In the genomic region with DNA sequence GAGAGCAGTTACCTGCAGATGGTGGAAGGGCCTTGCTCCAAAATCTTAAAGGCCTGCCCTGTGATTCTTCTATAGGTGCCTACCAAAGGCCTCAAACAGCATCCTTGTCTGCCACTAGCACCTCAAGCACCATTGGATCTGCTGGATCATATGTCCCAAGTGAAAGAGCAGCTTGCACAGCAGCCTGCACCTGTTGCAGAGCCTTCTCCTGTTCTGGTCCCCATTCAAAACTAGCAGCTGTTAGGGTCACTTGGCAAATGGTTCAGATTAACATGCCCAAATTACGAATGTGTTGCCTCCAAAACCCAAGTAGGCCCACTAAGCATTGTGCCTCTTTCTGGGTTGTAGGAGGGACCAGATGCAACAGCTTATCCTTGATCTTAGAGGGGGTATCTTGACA, we compare ENCODE assay signal across 29 cellular contexts.
"Had no signal": no experiment of that assay in that cellular context is flagged by ENCODE, and none has a peak within 500 bp of the region (broad histone marks: within the 10 kb centered on the region; RNA-seq: fewer than 3 reads in every experiment).

No MANE protein-coding gene starts in this region.

- H3K4me1 Mint-ChIP-seq: stimulated activated effector memory CD8-positive, alpha-beta T cell treated with anti-CD3 and anti-CD28 coated beads, Interleukin-12 subunit alpha, Interleukin-12 subunit beta, amount 100 ng/mL, for 72 hours; stimulated activated naive CD8-positive, alpha-beta T cell treated with anti-CD3 and anti-CD28 coated beads, Interleukin-15, amount 100 ng/mL, for 72 hours had no signal

- H3K4me1 ChIP-seq: stomach, suprapubic skin, testis, thyroid gland, tibial artery, tibial nerve, transverse colon, upper lobe of left lung, upper lobe of right lung, uterus, vagina had no signal

- ATAC-seq: stimulated activated effector memory CD8-positive, alpha-beta T cell treated with anti-CD3 and anti-CD28 coated beads, Interleukin-12 subunit alpha, Interleukin-12 subunit beta, amount 100 ng/mL, for 72 hours; stimulated activated memory B cell treated with anti-CD40 and anti-IgM and Interleukin-4, amounts not matched to agents 10 μg/mL and 1 μg/mL and 100 μg/mL, for 72 hours; stimulated activated naive B cell treated with anti-CD40 and anti-IgM and Interleukin-4, amounts not matched to agents 10 μg/mL and 1 μg/mL and 100 μg/mL, for 72 hours; stimulated activated naive CD8-positive, alpha-beta T cell treated with anti-CD3 and anti-CD28 coated beads, Interleukin-15, amount 100 ng/mL, for 72 hours; stimulated activated naive CD8-positive, alpha-beta T cell treated with anti-CD3 and anti-CD28 coated beads, Interleukin-15, Interleukin-2, amounts not matched to agents 100 U/mL and 50 U/mL, for 24 hours; upper lobe of right lung had no signal

- H3K27ac Mint-ChIP-seq: stimulated activated effector memory CD8-positive, alpha-beta T cell treated with anti-CD3 and anti-CD28 coated beads, Interleukin-12 subunit alpha, Interleukin-12 subunit beta, amount 100 ng/mL, for 72 hours; stimulated activated memory B cell treated with anti-CD40 and anti-IgM and Interleukin-4, amounts not matched to agents 10 μg/mL and 1 μg/mL and 100 μg/mL, for 72 hours; stimulated activated naive B cell treated with anti-CD40 and anti-IgM and Interleukin-4, amounts not matched to agents 10 μg/mL and 1 μg/mL and 100 μg/mL, for 72 hours; stimulated activated naive CD8-positive, alpha-beta T cell treated with anti-CD3 and anti-CD28 coated beads, Interleukin-15, amount 100 ng/mL, for 72 hours; stimulated activated naive CD8-positive, alpha-beta T cell treated with anti-CD3 and anti-CD28 coated beads, Interleukin-15, Interleukin-2, amounts not matched to agents 100 ng/mL and 50 ng/mL, for 24 hours; type B pancreatic cell had no signal

- H3K9me3 Mint-ChIP-seq: type B pancreatic cell had no signal

- H3K4me3 ChIP-seq: stomach, suprapubic skin, testis, thoracic aorta, thyroid gland, tibial artery, tibial nerve, transverse colon, upper lobe of left lung, upper lobe of right lung, uterus, vagina had no signal

- H3K4me3 Mint-ChIP-seq: stimulated activated effector memory CD8-positive, alpha-beta T cell treated with anti-CD3 and anti-CD28 coated beads, Interleukin-12 subunit alpha, Interleukin-12 subunit beta, amount 100 ng/mL, for 72 hours; stimulated activated memory B cell treated with anti-CD40 and anti-IgM and Interleukin-4, amounts not matched to agents 10 μg/mL and 1 μg/mL and 100 μg/mL, for 72 hours; stimulated activated naive B cell treated with anti-CD40 and anti-IgM and Interleukin-4, amounts not matched to agents 10 μg/mL and 1 μg/mL and 100 μg/mL, for 72 hours; stimulated activated naive CD8-positive, alpha-beta T cell treated with anti-CD3 and anti-CD28 coated beads, Interleukin-15, amount 100 ng/mL, for 72 hours; stimulated activated naive CD8-positive, alpha-beta T cell treated with anti-CD3 and anti-CD28 coated beads, Interleukin-15, Interleukin-2, amounts not matched to agents 100 ng/mL and 50 ng/mL, for 24 hours; type B pancreatic cell had no signal

- H3K36me3 ChIP-seq: stomach, suprapubic skin, thoracic aorta, thyroid gland, tibial artery, tibial nerve, transverse colon, upper lobe of left lung, upper lobe of right lung, uterus, vagina had no signal

- H3K9me3 ChIP-seq: suprapubic skin, testis, thyroid gland, upper lobe of right lung, uterus, vagina had no signal

- FAIRE-seq: urothelium cell line had no signal

- H3K27me3 Mint-ChIP-seq: stimulated activated memory B cell treated with anti-CD40 and anti-IgM and Interleukin-4, amounts not matched to agents 10 μg/mL and 1 μg/mL and 100 μg/mL, for 72 hours had no signal

- H3K27me3 ChIP-seq: stomach, suprapubic skin, testis, thyroid gland, tibial artery, tibial nerve, transverse colon, upper lobe of left lung, upper lobe of right lung, uterus, vagina had no signal

- H3K27ac ChIP-seq: stomach, suprapubic skin, testis, thoracic aorta, thyroid gland, tibial artery, tibial nerve, transverse colon, upper lobe of left lung, upper lobe of right lung, uterus, vagina had no signal

- H3K36me3 Mint-ChIP-seq: stimulated activated effector memory CD8-positive, alpha-beta T cell treated with anti-CD3 and anti-CD28 coated beads, Interleukin-12 subunit alpha, Interleukin-12 subunit beta, amount 100 ng/mL, for 72 hours; type B pancreatic cell had no signal

- DNase-seq: stimulated activated CD4-positive, alpha-beta T cell treated with anti-CD3 and anti-CD28 coated beads, Interleukin-2, amount 100 ng/mL, for 48 hours; stimulated activated CD4-positive, alpha-beta T cell treated with anti-CD3 and anti-CD28 coated beads, Interleukin-4, amount 100 ng/mL, for 1 hour; stimulated activated CD4-positive, alpha-beta T cell treated with anti-CD3 and anti-CD28 coated beads, Interleukin-4, amount 100 ng/mL, for 24 hours; stimulated activated CD4-positive, alpha-beta T cell treated with anti-CD3 and anti-CD28 coated beads, Interleukin-4, amount 100 ng/mL, for 4 hours; stimulated activated CD8-positive, alpha-beta memory T cell treated with anti-CD3 and anti-CD28 coated beads, Interleukin-4, amount 100 ng/mL, for 48 hours; stimulated activated naive B cell treated with anti-CD40 and anti-IgM and Interleukin-4, amounts not matched to agents 10 μg/mL and 1 μg/mL and 100 μg/mL, for 72 hours; stimulated activated naive CD4-positive, alpha-beta T cell; stimulated activated naive CD4-positive, alpha-beta T cell treated with Interleukin-2 at 50 U/mL for 16 hours; stimulated activated naive CD8-positive, alpha-beta T cell treated with anti-CD3 and anti-CD28 coated beads, Interleukin-15, amount 100 ng/mL, for 72 hours; stimulated activated naive CD8-positive, alpha-beta T cell treated with anti-CD3 and anti-CD28 coated beads, Interleukin-15, Interleukin-2, amounts not matched to agents 100 U/mL and 50 U/mL, for 24 hours; stomach; substantia nigra; testis; thyroid gland; tibial artery; transverse colon; trophoblast cell; upper lobe of left lung; upper lobe of right lung; uterus had no signal
